In the genomic region with DNA sequence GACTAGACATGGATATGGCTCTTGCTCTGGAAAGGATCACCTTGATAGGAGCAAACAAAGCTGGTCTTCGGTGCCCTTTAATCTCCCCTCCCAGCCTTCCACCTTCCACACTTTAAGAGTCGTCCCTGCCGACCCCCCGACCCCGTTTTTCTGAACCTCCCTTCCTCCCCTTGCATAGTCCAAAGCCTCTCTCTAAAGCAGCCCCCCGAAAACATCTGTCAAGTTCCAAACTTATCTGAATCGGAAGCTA, we compare ENCODE assay signal across 8 cellular contexts. TPM values are rescaled to one million over a fixed set of nuclear protein-coding genes. Genes with fewer than 3 reads are reported as not detected.
A peak's percentile ranks its signal among the peaks of the same experiment; 100 is the strongest.
DNase-seq lines count a peak whose midpoint lies in the region; ATAC-seq, FAIRE-seq and TF ChIP-seq lines count a peak whose summit lies in the region.

No MANE protein-coding gene starts in this region.

- H3K18ac ChIP-seq in mesendoderm (ENCODE audit: low read length): peak overlapping the region; percentile 43

- ATAC-seq in HG03097 (IDR thresholded peaks at IDR 0.05; ENCODE audit: low FRiP score, unreplicated experiment): peak; percentile 5

- DNase-seq in mammary epithelial cell (no peak), mesendoderm (no peak), SHP77 treated with DMSO at 0.1 percent for 48 hours (lab: John Stamatoyannopoulos, UW) (no peak), frontal cortex (ENCODE audit: low spot score in 2 of 2) (no peak), retina (no peak)
- no peak for DNase-seq in activated CD4-positive, alpha-beta T cell treated with anti-CD3 and anti-CD28 coated beads for 48 hours

- peak overlapping the region; percentile 26 for H4K5ac ChIP-seq in mesendoderm (ENCODE audit: low read length)

- CTCF ChIA-PET in mammary epithelial cell (lab: Charles Lee; ENCODE audit: low non-redundant PET): no interaction called here

- H3K27me3 ChIP-seq in ACC112 (ENCODE audit: insufficient read depth, low read length) (no peaks in the 10 kb centered on the region; the same call in 1 of the 2 replicates), mammary epithelial cell (ENCODE audit: insufficient read depth, low read length) (no peaks in the 10 kb centered on the region), mesendoderm (ENCODE audit: insufficient read depth, low read length, poor library complexity) (peaks cover 2% of the 10 kb centered on the region)

- dilution Hi-C loops in mammary epithelial cell (cut with HindIII; ENCODE audit: low sequenced_read_pairs): loop anchor here (5.0 to 25.0 kb wide), 2 partner anchors 43 to 312 kb away; no protein-coding TSS in a partner anchor

- no peak overlapping the region for H2BK5ac ChIP-seq in mesendoderm (ENCODE audit: low read length)

- H3K79me2 ChIP-seq in ACC112 (ENCODE audit: control insufficient read depth, insufficient read depth, low read length, unreplicated experiment) (peaks cover 29% of the 10 kb centered on the region), mammary epithelial cell (ENCODE audit: insufficient read depth, low read length) (peaks cover 39% of the 10 kb centered on the region), mesendoderm (ENCODE audit: control insufficient read depth, insufficient read depth, low read length) (peaks cover 13% of the 10 kb centered on the region)

- H2BK15ac ChIP-seq in mesendoderm (replicated peaks; ENCODE audit: low read depth): no peak overlapping the region

- no peak overlapping the region for H2AK5ac ChIP-seq in mesendoderm (ENCODE audit: low read length)

- H3K4me3 ChIP-seq in ACC112 (ENCODE audit: low read depth, low read length) (peak overlapping the region; percentile 94), mammary epithelial cell (replicated peaks in 1 of 3; ENCODE audit: insufficient read depth in 1 of 3, low read depth in 2 of 3, low read length in 3 of 3) (peak overlapping the region; percentile 54 to 83 (median 80)), mesendoderm (ENCODE audit: low read length) (peak overlapping the region; percentile 10)

- H3K9ac ChIP-seq in mammary epithelial cell (ENCODE audit: insufficient read depth, low read length) (peak overlapping the region; percentile 95), mesendoderm (ENCODE audit: low read length) (peak overlapping the region; percentile 72)

- intact Hi-C loops in mammary epithelial cell (cut with micrococcal nuclease): loop anchor here (1.0 kb wide), 1 partner anchor 67 kb away; no protein-coding TSS in a partner anchor

- H3K4me2 ChIP-seq in mammary epithelial cell (ENCODE audit: insufficient read depth, low read depth, low read length): peak overlapping the region; percentile 79
- peak overlapping the region; percentile 12 for H3K4me2 ChIP-seq in mesendoderm (ENCODE audit: low read length)

- H3K4me1 ChIP-seq in ACC112 (ENCODE audit: control insufficient read depth, insufficient read depth, low read length, unreplicated experiment) (peaks cover 6% of the 10 kb centered on the region), mammary epithelial cell (ENCODE audit: insufficient read depth, low read length) (peaks cover 9% of the 10 kb centered on the region), mesendoderm (ENCODE audit: control insufficient read depth, low read depth, low read length) (no peaks in the 10 kb centered on the region)

- H2BK120ac ChIP-seq in mesendoderm (ENCODE audit: low read depth, low read length): no peak overlapping the region

- H3K79me1 ChIP-seq in mesendoderm (ENCODE audit: low read length): peaks cover 13% of the 10 kb centered on the region

- no peaks in the 10 kb centered on the region for H3K9me3 ChIP-seq in mammary epithelial cell (replicated peaks; ENCODE audit: insufficient read depth, low read length)

- no peak overlapping the region for H3K23ac ChIP-seq in mesendoderm (ENCODE audit: low read length)

- TF ChIP-seq CTCF in mammary epithelial cell (conservative IDR thresholded peaks at IDR 0.05 in 1 of 2, IDR thresholded peaks at IDR 0.05 in 1 of 2; ENCODE audit: extremely low read depth in 1 of 2, insufficient read depth in 1 of 2, low read depth in 1 of 2, low read length in 2 of 2): no peak

- H4K8ac ChIP-seq in mesendoderm (ENCODE audit: low read depth, low read length): peak overlapping the region; percentile 58

- H3K36me3 ChIP-seq in ACC112 (ENCODE audit: insufficient read depth, low read length) (peaks cover 16% of the 10 kb centered on the region), mammary epithelial cell (ENCODE audit: insufficient read depth, low read length) (peaks cover 11% of the 10 kb centered on the region), mesendoderm (ENCODE audit: control insufficient read depth, insufficient read depth, low read length) (peaks cover 12% of the 10 kb centered on the region)

- H2AFZ ChIP-seq in ACC112 (ENCODE audit: low read length, unreplicated experiment) (peak overlapping the region; percentile 95), mammary epithelial cell (ENCODE audit: low read depth, low read length) (peak overlapping the region; percentile 71)

- H3K27ac ChIP-seq in ACC112 (ENCODE audit: low read depth, low read length): peak overlapping the region; percentile 77
- H3K27ac ChIP-seq in mammary epithelial cell (ENCODE audit: insufficient read depth, low read depth, low read length): peak overlapping the region; percentile 69
- peak overlapping the region; percentile 45 for H3K27ac ChIP-seq in mesendoderm (ENCODE audit: low read depth, low read length)

- H3K56ac ChIP-seq in mesendoderm (ENCODE audit: low read length): peak overlapping the region; percentile 78

- in situ Hi-C loops in mammary epithelial cell (cut with MboI; ENCODE audit: low sequenced_read_pairs in 2 of 2): no loop called here

- 10% methylated on average over 5 of the region's 7 CpGs for WGBS in mammary epithelial cell (ENCODE audit: low coverage, missing lambda C conversion rate)
- no CpG with 5 or more reads among the region's 7 CpGs for WGBS in mesendoderm (ENCODE audit: extremely low coverage, insufficient coverage, low lambda C conversion rate)

- H3K4ac ChIP-seq in mesendoderm (ENCODE audit: low read depth, low read length): peak overlapping the region; percentile 89

- FAIRE-seq in frontal cortex (lab: Jason Lieb, UNC): no peak

- TSS peak; percentile 96 for BruUV-seq in mammary epithelial cell (replicated peaks; lab: Mats Ljungman, UMichigan)

- no peaks in the 10 kb centered on the region for H4K20me1 ChIP-seq in mammary epithelial cell (ENCODE audit: insufficient read depth, low read length)

RNA-seq across cellular contexts. Expression of gene NUP214, which starts 0.4 kb away (rescaled TPM):
- total RNA-seq in mammary epithelial cell: 10 to 100 TPM; 17.2 to 42.5 TPM
- 5.8 TPM for polyA plus RNA-seq in mammary epithelial cell
- polyA minus RNA-seq in mammary epithelial cell: 66.7 TPM
- polyA plus RNA-seq in mesendoderm (2013, experiment 1 of 2): 19.6 TPM
- 18.6 TPM for polyA plus RNA-seq in mesendoderm (2013, experiment 2 of 2)
- total RNA-seq in frontal cortex: 9.0 TPM

RNA-seq across cellular contexts. Expression of gene AIF1L, which starts 28.6 kb away (rescaled TPM):
- total RNA-seq in mammary epithelial cell (10 to 100 TPM in 1 of 2 donors, 1 to 10 TPM in 1; 5.2 to 10.7 TPM), frontal cortex (16.3 TPM)
- polyA plus RNA-seq in mammary epithelial cell: 5.8 TPM
- 10.3 TPM for polyA minus RNA-seq in mammary epithelial cell
- 68.2 TPM for polyA plus RNA-seq in mesendoderm (2013, experiment 1 of 2)
- 71.4 TPM for polyA plus RNA-seq in mesendoderm (2013, experiment 2 of 2)

Comparison
In these comparisons a context has a peak if more than half of its experiments do, and no peak if none do; other contexts are left out.
1. H3K4me3 ChIP-seq: peak in every context shown above with its lines; median percentile 94 in ACC112; 80 in mammary epithelial cell; 10 in mesendoderm.